In the genomic region with DNA sequence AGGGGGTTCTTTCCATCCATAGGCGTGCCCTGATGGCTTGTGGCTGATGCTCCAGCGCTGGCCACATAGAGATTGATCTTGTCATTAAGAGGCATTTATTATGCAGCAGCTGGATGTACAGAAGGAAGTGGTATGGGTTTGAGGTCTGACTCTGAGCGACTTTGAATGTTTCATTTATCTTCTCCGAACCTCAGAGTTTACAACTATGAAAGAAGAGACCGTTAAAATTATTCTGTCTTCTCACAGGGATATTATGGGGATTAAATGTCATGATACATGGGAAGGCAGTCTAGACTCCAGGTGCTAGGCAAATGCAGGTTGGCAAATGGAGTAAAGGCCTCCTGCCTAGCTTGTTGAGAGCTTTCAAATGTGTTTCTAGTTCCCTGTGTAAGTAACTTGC, we compare ENCODE assay signal across 1 cellular context.
TF ChIP-seq lines count a peak whose summit lies in the region.

No MANE protein-coding gene starts in this region.

TF ChIP-seq in HepG2, 621 proteins besides CTCF, POLR2A, EP300 and RAD21:
- TF ChIP-seq ZMAT3 (CRISPR knock-in tag; conservative IDR thresholded peaks at IDR 0.05) (no peak), GABPB1 (CRISPR knock-in tag; IDR thresholded peaks at IDR 0.05) (no peak), ZNF839 (CRISPR knock-in tag; IDR thresholded peaks at IDR 0.05; ENCODE audit: borderline replicate concordance) (no peak), UBTF (CRISPR knock-in tag; IDR thresholded peaks at IDR 0.05) (no peak), ATF1 (CRISPR knock-in tag; IDR thresholded peaks at IDR 0.05) (no peak), ISX (CRISPR knock-in tag; conservative IDR thresholded peaks at IDR 0.05) (no peak), NFYC (CRISPR knock-in tag; IDR thresholded peaks at IDR 0.05) (no peak), MED13 (CRISPR knock-in tag; IDR thresholded peaks at IDR 0.05) (no peak), SATB2 (CRISPR knock-in tag; IDR thresholded peaks at IDR 0.05) (no peak), ZNF292 (CRISPR knock-in tag; IDR thresholded peaks at IDR 0.05; ENCODE audit: borderline replicate concordance, low read depth) (no peak), SP4 (CRISPR knock-in tag; IDR thresholded peaks at IDR 0.05) (no peak)
- TF ChIP-seq, protein P1, sequence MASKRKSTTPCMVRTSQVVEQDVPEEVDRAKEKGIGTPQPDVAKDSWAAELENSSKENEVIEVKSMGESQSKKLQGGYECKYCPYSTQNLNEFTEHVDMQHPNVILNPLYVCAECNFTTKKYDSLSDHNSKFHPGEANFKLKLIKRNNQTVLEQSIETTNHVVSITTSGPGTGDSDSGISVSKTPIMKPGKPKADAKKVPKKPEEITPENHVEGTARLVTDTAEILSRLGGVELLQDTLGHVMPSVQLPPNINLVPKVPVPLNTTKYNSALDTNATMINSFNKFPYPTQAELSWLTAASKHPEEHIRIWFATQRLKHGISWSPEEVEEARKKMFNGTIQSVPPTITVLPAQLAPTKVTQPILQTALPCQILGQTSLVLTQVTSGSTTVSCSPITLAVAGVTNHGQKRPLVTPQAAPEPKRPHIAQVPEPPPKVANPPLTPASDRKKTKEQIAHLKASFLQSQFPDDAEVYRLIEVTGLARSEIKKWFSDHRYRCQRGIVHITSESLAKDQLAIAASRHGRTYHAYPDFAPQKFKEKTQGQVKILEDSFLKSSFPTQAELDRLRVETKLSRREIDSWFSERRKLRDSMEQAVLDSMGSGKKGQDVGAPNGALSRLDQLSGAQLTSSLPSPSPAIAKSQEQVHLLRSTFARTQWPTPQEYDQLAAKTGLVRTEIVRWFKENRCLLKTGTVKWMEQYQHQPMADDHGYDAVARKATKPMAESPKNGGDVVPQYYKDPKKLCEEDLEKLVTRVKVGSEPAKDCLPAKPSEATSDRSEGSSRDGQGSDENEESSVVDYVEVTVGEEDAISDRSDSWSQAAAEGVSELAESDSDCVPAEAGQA (IDR thresholded peaks at IDR 0.05; ENCODE audit: low read depth), result no peak
- TF ChIP-seq, protein P1 (CRISPR knock-in tag; IDR thresholded peaks at IDR 0.05; ENCODE audit: borderline replicate concordance), result no peak
TF ChIP-seq in HepG2: peak in this region for 0.
